ENCODE assay signal across 1 cellular context in the genomic region with DNA sequence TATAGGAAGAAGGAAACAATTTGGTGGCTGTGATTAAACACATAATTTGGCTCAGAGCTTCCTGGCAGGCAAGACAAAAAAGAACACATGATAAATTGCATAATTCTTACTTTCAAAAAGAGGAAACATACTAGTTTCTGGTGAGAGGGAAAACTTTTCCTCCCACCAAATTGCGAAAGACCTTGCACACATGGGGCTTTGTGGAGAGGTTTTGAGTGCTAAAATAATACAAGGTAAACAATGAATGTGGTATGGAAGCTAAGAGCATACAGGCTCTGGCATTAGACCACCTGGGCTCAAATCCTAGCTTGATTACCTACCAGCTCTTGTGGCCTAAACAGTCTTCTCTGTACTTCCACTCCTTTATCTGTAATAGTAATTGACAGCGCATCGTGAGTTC.
A peak's percentile ranks its signal among the peaks of the same experiment; 100 is the strongest.
TF ChIP-seq lines count a peak whose summit lies in the region.

No MANE protein-coding gene starts in this region.

TF ChIP-seq in HepG2, 621 proteins besides CTCF, POLR2A, EP300 and RAD21 (continued from another document and continues in another):
- TF ChIP-seq NKX3-1 (CRISPR knock-in tag; IDR thresholded peaks at IDR 0.05) (no peak), ZNF530 (CRISPR knock-in tag; IDR thresholded peaks at IDR 0.05; ENCODE audit: low read depth) (no peak), ZBTB7B (CRISPR knock-in tag; IDR thresholded peaks at IDR 0.05) (peak; percentile 55; the same call in 1 of the 2 replicates), FLYWCH1 (CRISPR knock-in tag; IDR thresholded peaks at IDR 0.05) (no peak), ZNF790 (CRISPR knock-in tag; IDR thresholded peaks at IDR 0.05; ENCODE audit: borderline replicate concordance) (no peak), DNMT1 (CRISPR knock-in tag; IDR thresholded peaks at IDR 0.05) (no peak), MEF2D (CRISPR knock-in tag; IDR thresholded peaks at IDR 0.05) (no peak), ARID2 (CRISPR knock-in tag; IDR thresholded peaks at IDR 0.05; ENCODE audit: borderline replicate concordance) (no peak), PAX8 (CRISPR knock-in tag; IDR thresholded peaks at IDR 0.05; ENCODE audit: borderline replicate concordance) (no peak), ZMAT3 (CRISPR knock-in tag; conservative IDR thresholded peaks at IDR 0.05) (no peak), ZSCAN31 (CRISPR knock-in tag; IDR thresholded peaks at IDR 0.05; ENCODE audit: low read depth) (no peak), SIX4 (CRISPR knock-in tag; IDR thresholded peaks at IDR 0.05) (no peak), TCF7L2 (IDR thresholded peaks at IDR 0.05; ENCODE audit: low read depth, low read length) (no peak), NFIB (CRISPR knock-in tag; IDR thresholded peaks at IDR 0.05; ENCODE audit: borderline replicate concordance) (no peak), KDM4B (CRISPR knock-in tag; IDR thresholded peaks at IDR 0.05) (no peak), AGO1 (IDR thresholded peaks at IDR 0.05; ENCODE audit: low read depth, low read length, poor library complexity, severe bottlenecking) (no peak), SIX1 (CRISPR knock-in tag; IDR thresholded peaks at IDR 0.05; ENCODE audit: borderline replicate concordance) (peak; percentile 56; the same call in 1 of the 2 replicates), LCORL (IDR thresholded peaks at IDR 0.05) (no peak), LCORL (CRISPR knock-in tag; IDR thresholded peaks at IDR 0.05) (peak; percentile 56; the same call in 1 of the 2 replicates), ZNF136 (CRISPR knock-in tag; IDR thresholded peaks at IDR 0.05; ENCODE audit: low read depth) (no peak), ZNF614 (CRISPR knock-in tag; IDR thresholded peaks at IDR 0.05; ENCODE audit: borderline replicate concordance) (0 out of 2 replicates have a peak, but pooled peaks have one; percentile 30), ZNF232 (CRISPR knock-in tag; IDR thresholded peaks at IDR 0.05; ENCODE audit: borderline replicate concordance) (no peak), ATM (IDR thresholded peaks at IDR 0.05; ENCODE audit: borderline replicate concordance) (no peak), SMAD1 (CRISPR knock-in tag; IDR thresholded peaks at IDR 0.05; ENCODE audit: borderline replicate concordance, low read depth) (no peak), HDAC1 (CRISPR knock-in tag; IDR thresholded peaks at IDR 0.05) (no peak), ZFP90 (CRISPR knock-in tag; IDR thresholded peaks at IDR 0.05; ENCODE audit: borderline replicate concordance) (no peak)
- TF ChIP-seq, protein P1, sequence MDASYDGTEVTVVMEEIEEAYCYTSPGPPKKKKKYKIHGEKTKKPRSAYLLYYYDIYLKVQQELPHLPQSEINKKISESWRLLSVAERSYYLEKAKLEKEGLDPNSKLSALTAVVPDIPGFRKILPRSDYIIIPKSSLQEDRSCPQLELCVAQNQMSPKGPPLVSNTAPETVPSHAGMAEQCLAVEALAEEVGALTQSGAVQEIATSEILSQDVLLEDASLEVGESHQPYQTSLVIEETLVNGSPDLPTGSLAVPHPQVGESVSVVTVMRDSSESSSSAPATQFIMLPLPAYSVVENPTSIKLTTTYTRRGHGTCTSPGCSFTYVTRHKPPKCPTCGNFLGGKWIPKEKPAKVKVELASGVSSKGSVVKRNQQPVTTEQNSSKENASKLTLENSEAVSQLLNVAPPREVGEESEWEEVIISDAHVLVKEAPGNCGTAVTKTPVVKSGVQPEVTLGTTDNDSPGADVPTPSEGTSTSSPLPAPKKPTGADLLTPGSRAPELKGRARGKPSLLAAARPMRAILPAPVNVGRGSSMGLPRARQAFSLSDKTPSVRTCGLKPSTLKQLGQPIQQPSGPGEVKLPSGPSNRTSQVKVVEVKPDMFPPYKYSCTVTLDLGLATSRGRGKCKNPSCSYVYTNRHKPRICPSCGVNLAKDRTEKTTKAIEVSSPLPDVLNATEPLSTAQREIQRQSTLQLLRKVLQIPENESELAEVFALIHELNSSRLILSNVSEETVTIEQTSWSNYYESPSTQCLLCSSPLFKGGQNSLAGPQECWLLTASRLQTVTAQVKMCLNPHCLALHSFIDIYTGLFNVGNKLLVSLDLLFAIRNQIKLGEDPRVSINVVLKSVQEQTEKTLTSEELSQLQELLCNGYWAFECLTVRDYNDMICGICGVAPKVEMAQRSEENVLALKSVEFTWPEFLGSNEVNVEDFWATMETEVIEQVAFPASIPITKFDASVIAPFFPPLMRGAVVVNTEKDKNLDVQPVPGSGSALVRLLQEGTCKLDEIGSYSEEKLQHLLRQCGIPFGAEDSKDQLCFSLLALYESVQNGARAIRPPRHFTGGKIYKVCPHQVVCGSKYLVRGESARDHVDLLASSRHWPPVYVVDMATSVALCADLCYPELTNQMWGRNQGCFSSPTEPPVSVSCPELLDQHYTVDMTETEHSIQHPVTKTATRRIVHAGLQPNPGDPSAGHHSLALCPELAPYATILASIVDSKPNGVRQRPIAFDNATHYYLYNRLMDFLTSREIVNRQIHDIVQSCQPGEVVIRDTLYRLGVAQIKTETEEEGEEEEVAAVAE (CRISPR knock-in tag; IDR thresholded peaks at IDR 0.05; ENCODE audit: borderline replicate concordance) = peak; percentile 38; the same call in 1 of the 2 replicates
- TF ChIP-seq, protein P2, sequence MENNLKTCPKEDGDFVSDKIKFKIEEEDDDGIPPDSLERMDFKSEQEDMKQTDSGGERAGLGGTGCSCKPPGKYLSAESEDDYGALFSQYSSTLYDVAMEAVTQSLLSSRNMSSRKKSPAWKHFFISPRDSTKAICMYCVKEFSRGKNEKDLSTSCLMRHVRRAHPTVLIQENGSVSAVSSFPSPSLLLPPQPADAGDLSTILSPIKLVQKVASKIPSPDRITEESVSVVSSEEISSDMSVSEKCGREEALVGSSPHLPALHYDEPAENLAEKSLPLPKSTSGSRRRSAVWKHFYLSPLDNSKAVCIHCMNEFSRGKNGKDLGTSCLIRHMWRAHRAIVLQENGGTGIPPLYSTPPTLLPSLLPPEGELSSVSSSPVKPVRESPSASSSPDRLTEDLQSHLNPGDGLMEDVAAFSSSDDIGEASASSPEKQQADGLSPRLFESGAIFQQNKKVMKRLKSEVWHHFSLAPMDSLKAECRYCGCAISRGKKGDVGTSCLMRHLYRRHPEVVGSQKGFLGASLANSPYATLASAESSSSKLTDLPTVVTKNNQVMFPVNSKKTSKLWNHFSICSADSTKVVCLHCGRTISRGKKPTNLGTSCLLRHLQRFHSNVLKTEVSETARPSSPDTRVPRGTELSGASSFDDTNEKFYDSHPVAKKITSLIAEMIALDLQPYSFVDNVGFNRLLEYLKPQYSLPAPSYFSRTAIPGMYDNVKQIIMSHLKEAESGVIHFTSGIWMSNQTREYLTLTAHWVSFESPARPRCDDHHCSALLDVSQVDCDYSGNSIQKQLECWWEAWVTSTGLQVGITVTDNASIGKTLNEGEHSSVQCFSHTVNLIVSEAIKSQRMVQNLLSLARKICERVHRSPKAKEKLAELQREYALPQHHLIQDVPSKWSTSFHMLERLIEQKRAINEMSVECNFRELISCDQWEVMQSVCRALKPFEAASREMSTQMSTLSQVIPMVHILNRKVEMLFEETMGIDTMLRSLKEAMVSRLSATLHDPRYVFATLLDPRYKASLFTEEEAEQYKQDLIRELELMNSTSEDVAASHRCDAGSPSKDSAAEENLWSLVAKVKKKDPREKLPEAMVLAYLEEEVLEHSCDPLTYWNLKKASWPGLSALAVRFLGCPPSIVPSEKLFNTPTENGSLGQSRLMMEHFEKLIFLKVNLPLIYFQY (CRISPR knock-in tag; IDR thresholded peaks at IDR 0.05; ENCODE audit: borderline replicate concordance) = 0 out of 2 replicates have a peak, but pooled peaks have one; percentile 19
- TF ChIP-seq, protein P3, sequence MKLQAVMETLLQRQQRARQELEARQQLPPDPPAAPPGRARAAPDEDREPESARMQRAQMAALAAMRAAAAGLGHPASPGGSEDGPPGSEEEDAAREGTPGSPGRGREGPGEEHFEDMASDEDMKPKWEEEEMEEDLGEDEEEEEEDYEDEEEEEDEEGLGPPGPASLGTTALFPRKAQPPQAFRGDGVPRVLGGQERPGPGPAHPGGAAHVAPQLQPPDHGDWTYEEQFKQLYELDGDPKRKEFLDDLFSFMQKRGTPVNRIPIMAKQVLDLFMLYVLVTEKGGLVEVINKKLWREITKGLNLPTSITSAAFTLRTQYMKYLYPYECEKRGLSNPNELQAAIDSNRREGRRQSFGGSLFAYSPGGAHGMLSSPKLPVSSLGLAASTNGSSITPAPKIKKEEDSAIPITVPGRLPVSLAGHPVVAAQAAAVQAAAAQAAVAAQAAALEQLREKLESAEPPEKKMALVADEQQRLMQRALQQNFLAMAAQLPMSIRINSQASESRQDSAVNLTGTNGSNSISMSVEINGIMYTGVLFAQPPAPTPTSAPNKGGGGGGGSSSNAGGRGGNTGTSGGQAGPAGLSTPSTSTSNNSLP (IDR thresholded peaks at IDR 0.05; ENCODE audit: low read depth, low read length) = no peak
- TF ChIP-seq, protein P4, sequence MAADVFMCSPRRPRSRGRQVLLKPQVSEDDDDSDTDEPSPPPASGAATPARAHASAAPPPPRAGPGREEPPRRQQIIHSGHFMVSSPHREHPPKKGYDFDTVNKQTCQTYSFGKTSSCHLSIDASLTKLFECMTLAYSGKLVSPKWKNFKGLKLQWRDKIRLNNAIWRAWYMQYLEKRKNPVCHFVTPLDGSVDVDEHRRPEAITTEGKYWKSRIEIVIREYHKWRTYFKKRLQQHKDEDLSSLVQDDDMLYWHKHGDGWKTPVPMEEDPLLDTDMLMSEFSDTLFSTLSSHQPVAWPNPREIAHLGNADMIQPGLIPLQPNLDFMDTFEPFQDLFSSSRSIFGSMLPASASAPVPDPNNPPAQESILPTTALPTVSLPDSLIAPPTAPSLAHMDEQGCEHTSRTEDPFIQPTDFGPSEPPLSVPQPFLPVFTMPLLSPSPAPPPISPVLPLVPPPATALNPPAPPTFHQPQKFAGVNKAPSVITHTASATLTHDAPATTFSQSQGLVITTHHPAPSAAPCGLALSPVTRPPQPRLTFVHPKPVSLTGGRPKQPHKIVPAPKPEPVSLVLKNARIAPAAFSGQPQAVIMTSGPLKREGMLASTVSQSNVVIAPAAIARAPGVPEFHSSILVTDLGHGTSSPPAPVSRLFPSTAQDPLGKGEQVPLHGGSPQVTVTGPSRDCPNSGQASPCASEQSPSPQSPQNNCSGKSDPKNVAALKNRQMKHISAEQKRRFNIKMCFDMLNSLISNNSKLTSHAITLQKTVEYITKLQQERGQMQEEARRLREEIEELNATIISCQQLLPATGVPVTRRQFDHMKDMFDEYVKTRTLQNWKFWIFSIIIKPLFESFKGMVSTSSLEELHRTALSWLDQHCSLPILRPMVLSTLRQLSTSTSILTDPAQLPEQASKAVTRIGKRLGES (CRISPR knock-in tag; IDR thresholded peaks at IDR 0.05; ENCODE audit: borderline replicate concordance) = no peak
- TF ChIP-seq, protein P5, sequence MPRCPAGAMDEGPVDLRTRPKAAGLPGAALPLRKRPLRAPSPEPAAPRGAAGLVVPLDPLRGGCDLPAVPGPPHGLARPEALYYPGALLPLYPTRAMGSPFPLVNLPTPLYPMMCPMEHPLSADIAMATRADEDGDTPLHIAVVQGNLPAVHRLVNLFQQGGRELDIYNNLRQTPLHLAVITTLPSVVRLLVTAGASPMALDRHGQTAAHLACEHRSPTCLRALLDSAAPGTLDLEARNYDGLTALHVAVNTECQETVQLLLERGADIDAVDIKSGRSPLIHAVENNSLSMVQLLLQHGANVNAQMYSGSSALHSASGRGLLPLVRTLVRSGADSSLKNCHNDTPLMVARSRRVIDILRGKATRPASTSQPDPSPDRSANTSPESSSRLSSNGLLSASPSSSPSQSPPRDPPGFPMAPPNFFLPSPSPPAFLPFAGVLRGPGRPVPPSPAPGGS (CRISPR knock-in tag; IDR thresholded peaks at IDR 0.05) = no peak
- TF ChIP-seq, protein P6, sequence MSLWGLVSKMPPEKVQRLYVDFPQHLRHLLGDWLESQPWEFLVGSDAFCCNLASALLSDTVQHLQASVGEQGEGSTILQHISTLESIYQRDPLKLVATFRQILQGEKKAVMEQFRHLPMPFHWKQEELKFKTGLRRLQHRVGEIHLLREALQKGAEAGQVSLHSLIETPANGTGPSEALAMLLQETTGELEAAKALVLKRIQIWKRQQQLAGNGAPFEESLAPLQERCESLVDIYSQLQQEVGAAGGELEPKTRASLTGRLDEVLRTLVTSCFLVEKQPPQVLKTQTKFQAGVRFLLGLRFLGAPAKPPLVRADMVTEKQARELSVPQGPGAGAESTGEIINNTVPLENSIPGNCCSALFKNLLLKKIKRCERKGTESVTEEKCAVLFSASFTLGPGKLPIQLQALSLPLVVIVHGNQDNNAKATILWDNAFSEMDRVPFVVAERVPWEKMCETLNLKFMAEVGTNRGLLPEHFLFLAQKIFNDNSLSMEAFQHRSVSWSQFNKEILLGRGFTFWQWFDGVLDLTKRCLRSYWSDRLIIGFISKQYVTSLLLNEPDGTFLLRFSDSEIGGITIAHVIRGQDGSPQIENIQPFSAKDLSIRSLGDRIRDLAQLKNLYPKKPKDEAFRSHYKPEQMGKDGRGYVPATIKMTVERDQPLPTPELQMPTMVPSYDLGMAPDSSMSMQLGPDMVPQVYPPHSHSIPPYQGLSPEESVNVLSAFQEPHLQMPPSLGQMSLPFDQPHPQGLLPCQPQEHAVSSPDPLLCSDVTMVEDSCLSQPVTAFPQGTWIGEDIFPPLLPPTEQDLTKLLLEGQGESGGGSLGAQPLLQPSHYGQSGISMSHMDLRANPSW (CRISPR knock-in tag; IDR thresholded peaks at IDR 0.05; ENCODE audit: borderline replicate concordance) = no peak
- TF ChIP-seq, protein P7, sequence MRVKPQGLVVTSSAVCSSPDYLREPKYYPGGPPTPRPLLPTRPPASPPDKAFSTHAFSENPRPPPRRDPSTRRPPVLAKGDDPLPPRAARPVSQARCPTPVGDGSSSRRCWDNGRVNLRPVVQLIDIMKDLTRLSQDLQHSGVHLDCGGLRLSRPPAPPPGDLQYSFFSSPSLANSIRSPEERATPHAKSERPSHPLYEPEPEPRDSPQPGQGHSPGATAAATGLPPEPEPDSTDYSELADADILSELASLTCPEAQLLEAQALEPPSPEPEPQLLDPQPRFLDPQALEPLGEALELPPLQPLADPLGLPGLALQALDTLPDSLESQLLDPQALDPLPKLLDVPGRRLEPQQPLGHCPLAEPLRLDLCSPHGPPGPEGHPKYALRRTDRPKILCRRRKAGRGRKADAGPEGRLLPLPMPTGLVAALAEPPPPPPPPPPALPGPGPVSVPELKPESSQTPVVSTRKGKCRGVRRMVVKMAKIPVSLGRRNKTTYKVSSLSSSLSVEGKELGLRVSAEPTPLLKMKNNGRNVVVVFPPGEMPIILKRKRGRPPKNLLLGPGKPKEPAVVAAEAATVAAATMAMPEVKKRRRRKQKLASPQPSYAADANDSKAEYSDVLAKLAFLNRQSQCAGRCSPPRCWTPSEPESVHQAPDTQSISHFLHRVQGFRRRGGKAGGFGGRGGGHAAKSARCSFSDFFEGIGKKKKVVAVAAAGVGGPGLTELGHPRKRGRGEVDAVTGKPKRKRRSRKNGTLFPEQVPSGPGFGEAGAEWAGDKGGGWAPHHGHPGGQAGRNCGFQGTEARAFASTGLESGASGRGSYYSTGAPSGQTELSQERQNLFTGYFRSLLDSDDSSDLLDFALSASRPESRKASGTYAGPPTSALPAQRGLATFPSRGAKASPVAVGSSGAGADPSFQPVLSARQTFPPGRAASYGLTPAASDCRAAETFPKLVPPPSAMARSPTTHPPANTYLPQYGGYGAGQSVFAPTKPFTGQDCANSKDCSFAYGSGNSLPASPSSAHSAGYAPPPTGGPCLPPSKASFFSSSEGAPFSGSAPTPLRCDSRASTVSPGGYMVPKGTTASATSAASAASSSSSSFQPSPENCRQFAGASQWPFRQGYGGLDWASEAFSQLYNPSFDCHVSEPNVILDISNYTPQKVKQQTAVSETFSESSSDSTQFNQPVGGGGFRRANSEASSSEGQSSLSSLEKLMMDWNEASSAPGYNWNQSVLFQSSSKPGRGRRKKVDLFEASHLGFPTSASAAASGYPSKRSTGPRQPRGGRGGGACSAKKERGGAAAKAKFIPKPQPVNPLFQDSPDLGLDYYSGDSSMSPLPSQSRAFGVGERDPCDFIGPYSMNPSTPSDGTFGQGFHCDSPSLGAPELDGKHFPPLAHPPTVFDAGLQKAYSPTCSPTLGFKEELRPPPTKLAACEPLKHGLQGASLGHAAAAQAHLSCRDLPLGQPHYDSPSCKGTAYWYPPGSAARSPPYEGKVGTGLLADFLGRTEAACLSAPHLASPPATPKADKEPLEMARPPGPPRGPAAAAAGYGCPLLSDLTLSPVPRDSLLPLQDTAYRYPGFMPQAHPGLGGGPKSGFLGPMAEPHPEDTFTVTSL (CRISPR knock-in tag; IDR thresholded peaks at IDR 0.05; ENCODE audit: borderline replicate concordance) = peak; percentile 51; the same call in 1 of the 2 replicates
